Comparison of ENCODE assay signal across 22 cellular contexts in the genomic region with DNA sequence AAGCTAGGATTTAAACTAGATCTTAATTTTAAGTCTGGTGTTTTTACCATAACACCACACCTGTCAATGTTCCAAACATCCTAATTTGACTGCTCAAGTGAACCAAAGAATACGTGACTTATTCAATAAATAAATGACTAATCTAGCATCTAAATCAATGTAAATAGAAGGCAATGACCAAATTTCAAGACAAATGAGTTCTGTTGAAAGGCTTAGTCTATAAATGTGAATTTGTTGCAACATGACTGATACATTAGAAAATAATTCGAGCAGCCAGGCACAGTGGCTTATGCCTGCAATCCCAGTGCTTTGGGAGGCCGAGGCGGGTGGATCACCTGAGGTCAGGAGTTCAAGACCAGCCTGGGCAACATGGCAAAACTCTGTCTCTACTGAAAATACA.
"Had no signal": no experiment of that assay in that cellular context is flagged by ENCODE, and none has a peak within 500 bp of the region (broad histone marks: within the 10 kb centered on the region; RNA-seq: fewer than 3 reads in every experiment).

No MANE protein-coding gene starts in this region.

- H3K27me3 ChIP-seq: heart left ventricle, ovary, right lobe of liver, suprapubic skin, thyroid gland had no signal

- H3K4me3 ChIP-seq: heart left ventricle, mucosa of descending colon, ovary, right lobe of liver, suprapubic skin, thyroid gland had no signal

- H3K4me3 Mint-ChIP-seq: dendritic cell treated with granulocyte-macrophage colony-stimulating factor and Interleukin-4, amounts not matched to agents 40 ng/mL and 50 ng/mL, for 4 days; effector memory CD8-positive, alpha-beta T cell; natural killer cell; neural crest cell; stimulated activated effector memory CD8-positive, alpha-beta T cell treated with anti-CD3 and anti-CD28 coated beads, Interleukin-12 subunit alpha, Interleukin-12 subunit beta, amount 100 ng/mL, for 72 hours; type B pancreatic cell had no signal

- H3K9me3 Mint-ChIP-seq: dendritic cell treated with granulocyte-macrophage colony-stimulating factor and Interleukin-4, amounts not matched to agents 40 ng/mL and 50 ng/mL, for 4 days; effector memory CD8-positive, alpha-beta T cell; natural killer cell; neural crest cell; stimulated activated effector memory CD8-positive, alpha-beta T cell treated with anti-CD3 and anti-CD28 coated beads, Interleukin-12 subunit alpha, Interleukin-12 subunit beta, amount 100 ng/mL, for 72 hours; type B pancreatic cell had no signal

- H3K36me3 ChIP-seq: ovary had no signal

- H3K36me3 Mint-ChIP-seq: stimulated activated effector memory CD8-positive, alpha-beta T cell treated with anti-CD3 and anti-CD28 coated beads, Interleukin-12 subunit alpha, Interleukin-12 subunit beta, amount 100 ng/mL, for 72 hours had no signal

- H3K4me1 Mint-ChIP-seq: neural crest cell had no signal

- H3K27ac Mint-ChIP-seq: dendritic cell treated with granulocyte-macrophage colony-stimulating factor and Interleukin-4, amounts not matched to agents 40 ng/mL and 50 ng/mL, for 4 days; stimulated activated effector memory CD8-positive, alpha-beta T cell treated with anti-CD3 and anti-CD28 coated beads, Interleukin-12 subunit alpha, Interleukin-12 subunit beta, amount 100 ng/mL, for 72 hours; type B pancreatic cell had no signal

- H3K27me3 Mint-ChIP-seq: dendritic cell treated with granulocyte-macrophage colony-stimulating factor and Interleukin-4, amounts not matched to agents 40 ng/mL and 50 ng/mL, for 4 days; effector memory CD8-positive, alpha-beta T cell; type B pancreatic cell had no signal

- FAIRE-seq: colon, frontal cortex, urothelium cell line had no signal

- DNase-seq: effector memory CD8-positive, alpha-beta T cell; heart left ventricle; hippocampal formation; islet precursor cell; mammary epithelial cell; mucosa of descending colon; natural killer cell; ovary; retina; right lobe of liver; stimulated activated CD4-positive, alpha-beta T cell treated with anti-CD3 and anti-CD28 coated beads, Interleukin-4, amount 100 ng/mL, for 1 hour; stimulated activated CD8-positive, alpha-beta memory T cell treated with anti-CD3 and anti-CD28 coated beads, Interleukin-4, amount 100 ng/mL, for 48 hours; stimulated activated naive CD8-positive, alpha-beta T cell treated with anti-CD3 and anti-CD28 coated beads, Interleukin-15, Interleukin-2, amounts not matched to agents 100 U/mL and 50 U/mL, for 24 hours; thyroid gland had no signal
